In the genomic region with DNA sequence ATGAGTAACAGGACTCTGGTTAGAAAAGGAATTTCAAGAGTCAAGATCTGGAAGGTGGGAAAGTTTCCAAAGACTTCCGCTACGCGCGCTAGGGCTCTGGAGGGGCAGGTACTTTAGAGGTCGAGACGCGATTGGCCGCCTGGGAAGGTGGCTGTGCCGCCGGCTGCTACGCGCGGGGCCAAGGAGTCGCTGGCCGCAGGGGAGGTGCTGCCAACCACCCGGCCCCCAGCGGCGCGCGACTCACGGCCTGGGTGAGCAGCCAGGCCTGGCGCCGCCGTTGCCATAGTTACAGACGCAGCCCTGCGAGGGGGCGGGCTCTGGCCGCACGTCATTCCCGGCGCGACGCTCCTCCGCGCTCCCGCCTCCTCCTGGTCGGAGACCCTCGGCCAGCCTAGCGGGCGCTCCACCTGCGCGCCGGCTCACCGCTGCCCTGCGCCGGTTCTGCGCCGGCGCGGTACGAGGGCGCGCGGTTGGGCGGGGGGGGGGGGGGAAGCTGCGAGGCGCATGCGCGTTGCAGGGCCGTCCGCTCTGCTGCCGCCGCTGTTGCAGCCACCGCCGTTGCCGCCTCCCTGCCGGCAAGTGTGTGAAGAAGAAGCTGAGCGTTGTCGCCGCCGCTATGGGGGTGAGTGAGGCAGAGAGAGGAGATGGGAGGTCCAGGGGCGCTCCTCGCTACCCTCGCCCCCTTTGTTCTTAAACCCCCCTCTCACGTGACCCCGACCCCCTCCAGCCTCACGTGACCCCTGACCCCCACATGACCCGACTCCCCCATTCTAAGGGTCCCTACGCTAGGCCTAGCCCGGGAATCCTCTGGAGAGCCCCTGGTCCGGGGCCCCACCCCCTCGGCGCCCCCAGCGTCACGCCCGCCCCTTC, we compare ENCODE assay signal across 8 cellular contexts. TPM values are rescaled to one million over a fixed set of nuclear protein-coding genes. Genes with fewer than 3 reads are reported as not detected.
DNase-seq lines count a peak whose midpoint lies in the region; ATAC-seq and TF ChIP-seq lines count a peak whose summit lies in the region.

A gene (plus strand): TSS at position 522 of the 870 bp plus-strand sequence. CDS start 95 bp downstream, at position 617.

- H3K27me3 ChIP-seq in HUES48 (ENCODE audit: control insufficient read depth, insufficient read depth, low read length), result no peaks in the 10 kb centered on the region
- no peaks in the 10 kb centered on the region for H3K27me3 ChIP-seq in NT2/D1 (ENCODE audit: insufficient read depth, insufficient read length)
- no peaks in the 10 kb centered on the region for H3K27me3 ChIP-seq in endodermal cell (ENCODE audit: control insufficient read depth, insufficient read depth, low read length, poor library complexity, severe bottlenecking)

- H3K27ac Mint-ChIP-seq in activated CD8-positive, alpha-beta memory T cell treated with anti-CD3 and anti-CD28 coated beads, Interleukin-2, amount 10 ng/mL, durations not matched to agents 7 days and 5 days, result peak within 1 kb of the TSS; percentile 89
- H3K27ac Mint-ChIP-seq in endodermal cell, result peak within 1 kb of the TSS; percentile 95

- H3K4me3 ChIP-seq in HUES48 (ENCODE audit: low read depth, low read length), result peak within 1 kb of the TSS; percentile 86
- H3K4me3 ChIP-seq in NT2/D1 (ENCODE audit: insufficient read length, low read depth), result peak within 1 kb of the TSS; percentile 69
- H3K4me3 ChIP-seq in endodermal cell (ENCODE audit: low read length), result peak within 1 kb of the TSS; percentile 97

- peaks cover 9% of the 10 kb centered on the region for H3K36me3 Mint-ChIP-seq in activated CD8-positive, alpha-beta memory T cell treated with anti-CD3 and anti-CD28 coated beads, Interleukin-2, amount 10 ng/mL, durations not matched to agents 7 days and 5 days
- H3K36me3 Mint-ChIP-seq in endodermal cell (ENCODE audit: low read depth), result peaks cover 5% of the 10 kb centered on the region

- CTCF ChIA-PET in activated CD8-positive, alpha-beta memory T cell treated with anti-CD3 and anti-CD28 coated beads, Interleukin-2, amount 10 ng/mL, durations not matched to agents 7 days and 5 days (lab: Charles Lee), result interaction anchor here (0.9 kb wide), 1 partner anchor 101 kb away, joined by 5 read pairs; no protein-coding TSS in a partner anchor

- H3K36me3 ChIP-seq in HUES48 (ENCODE audit: control insufficient read depth, insufficient read depth, low read length), result peaks cover 8% of the 10 kb centered on the region
- peaks cover 23% of the 10 kb centered on the region for H3K36me3 ChIP-seq in NT2/D1 (ENCODE audit: insufficient read depth, insufficient read length, low read length)
- H3K36me3 ChIP-seq in endodermal cell (ENCODE audit: control insufficient read depth, insufficient read depth, low read length), result peaks cover 7% of the 10 kb centered on the region

- H3K4me3 Mint-ChIP-seq in activated CD8-positive, alpha-beta memory T cell treated with anti-CD3 and anti-CD28 coated beads, Interleukin-2, amount 10 ng/mL, durations not matched to agents 7 days and 5 days, result peak within 1 kb of the TSS; percentile 87
- peak within 1 kb of the TSS; percentile 82 for H3K4me3 Mint-ChIP-seq in endodermal cell

- H3K4me1 ChIP-seq in HUES48 (ENCODE audit: control insufficient read depth, insufficient read depth, low read length) (no peaks in the 10 kb centered on the region), NT2/D1 (ENCODE audit: insufficient read depth, insufficient read length) (peaks cover 2% of the 10 kb centered on the region), endodermal cell (ENCODE audit: control insufficient read depth, insufficient read depth, low read length) (no peaks in the 10 kb centered on the region)

- DNase-seq in D341Med (ENCODE audit: low spot score) (peak; percentile 99), NT2/D1 (ENCODE audit: low read depth, low spot score) (peak; percentile 93), endodermal cell (peak; percentile 99), midbrain (lab: John Stamatoyannopoulos, UW) (peak; percentile 90)
- DNase-seq in activated CD8-positive, alpha-beta memory T cell treated with anti-CD3 and anti-CD28 coated beads, Interleukin-2, amount 10 ng/mL, durations not matched to agents 7 days and 5 days, result peak; percentile 96
- peak; percentile 95 to 96 for DNase-seq in stimulated activated CD8-positive, alpha-beta memory T cell treated with anti-CD3 and anti-CD28 coated beads, Interleukin-15, amount 100 ng/mL, for 48 hours (ENCODE audit: low read depth in 2 of 2)

- H3K9ac ChIP-seq in HUES48 (ENCODE audit: low read depth, low read length) (peak within 1 kb of the TSS; percentile 93), NT2/D1 (ENCODE audit: insufficient read length, low read depth) (peak within 1 kb of the TSS; percentile 84), endodermal cell (ENCODE audit: extremely low read depth, low read length, poor library complexity, severe bottlenecking) (peak within 1 kb of the TSS; percentile 72)

- ATAC-seq in GM21423 (IDR thresholded peaks at IDR 0.05; ENCODE audit: unreplicated experiment), result peak; percentile 94
- ATAC-seq in activated CD8-positive, alpha-beta memory T cell treated with anti-CD3 and anti-CD28 coated beads, Interleukin-2, amount 10 ng/mL, durations not matched to agents 7 days and 5 days, result peak; percentile 94

- no peak for TF ChIP-seq CTCF in endodermal cell (conservative IDR thresholded peaks at IDR 0.05)

- no peaks in the 10 kb centered on the region for H3K9me3 ChIP-seq in HUES48 (ENCODE audit: control insufficient read depth, insufficient read depth, low read length)
- no peaks in the 10 kb centered on the region for H3K9me3 ChIP-seq in NT2/D1 (ENCODE audit: insufficient read depth, low read length)
- H3K9me3 ChIP-seq in endodermal cell (ENCODE audit: control insufficient read depth, low read length), result no peaks in the 10 kb centered on the region

- no peaks in the 10 kb centered on the region for H3K9me3 Mint-ChIP-seq in activated CD8-positive, alpha-beta memory T cell treated with anti-CD3 and anti-CD28 coated beads, Interleukin-2, amount 10 ng/mL, durations not matched to agents 7 days and 5 days (ENCODE audit: low read depth)
- H3K9me3 Mint-ChIP-seq in endodermal cell, result peaks cover 1% of the 10 kb centered on the region

- peaks cover 27% of the 10 kb centered on the region for H3K4me1 Mint-ChIP-seq in activated CD8-positive, alpha-beta memory T cell treated with anti-CD3 and anti-CD28 coated beads, Interleukin-2, amount 10 ng/mL, durations not matched to agents 7 days and 5 days
- peaks cover 28% of the 10 kb centered on the region for H3K4me1 Mint-ChIP-seq in endodermal cell

- WGBS in endodermal cell (ENCODE audit: insufficient coverage in 1 of 2, insufficient read length in 1 of 2), 2 experiments, result 0% methylated on average over 3 to 64 of the region's 86 CpGs

- H3K27ac ChIP-seq in HUES48 (ENCODE audit: low read depth, low read length), result peak within 1 kb of the TSS; percentile 96
- peak within 1 kb of the TSS; percentile 80 for H3K27ac ChIP-seq in endodermal cell (ENCODE audit: low read depth, low read length)

- H3K27me3 Mint-ChIP-seq in activated CD8-positive, alpha-beta memory T cell treated with anti-CD3 and anti-CD28 coated beads, Interleukin-2, amount 10 ng/mL, durations not matched to agents 7 days and 5 days, result no peaks in the 10 kb centered on the region
- no peaks in the 10 kb centered on the region for H3K27me3 Mint-ChIP-seq in endodermal cell (ENCODE audit: insufficient read depth)

RNA-seq across cellular contexts. Expression of the gene that starts here (rescaled TPM):
- total RNA-seq in activated CD8-positive, alpha-beta memory T cell treated with anti-CD3 and anti-CD28 coated beads, Interleukin-2, amount 10 ng/mL, durations not matched to agents 7 days and 5 days, result 10 to 100 TPM; 37.0 to 46.0 TPM
- total RNA-seq in endodermal cell, result 10 to 100 TPM; 47.2 to 53.5 TPM
- polyA plus RNA-seq in endodermal cell (2013, experiment 1 of 2), result 34.7 TPM
- polyA plus RNA-seq in endodermal cell (2013, experiment 2 of 2), result 34.0 TPM

Comparison
In these comparisons a context has a peak if more than half of its experiments do, and no peak if none do; other contexts are left out.
1. Peak in every context shown above with its lines: DNase-seq, ATAC-seq, H3K4me3 ChIP-seq and H3K27ac ChIP-seq.